2 cellular contexts compared by ENCODE assay signal in genomic region chr13:57672168-57672567, GRCh38.
TF ChIP-seq lines count a peak whose summit lies in the region.

No MANE protein-coding gene starts in this region.

TF ChIP-seq in GM23338, 12 proteins besides CTCF, POLR2A, EP300 and RAD21:
- TF ChIP-seq CREB1 (CRISPR knock-in tag; IDR thresholded peaks at IDR 0.05; ENCODE audit: low read depth) (no peak), REST (IDR thresholded peaks at IDR 0.05; ENCODE audit: unreplicated experiment) (no peak), JUNB (IDR thresholded peaks at IDR 0.05; ENCODE audit: unreplicated experiment) (no peak), EZH2phosphoT487 (IDR thresholded peaks at IDR 0.05; ENCODE audit: unreplicated experiment) (no peak), POLR2AphosphoS5 (IDR thresholded peaks at IDR 0.05; ENCODE audit: low read depth) (no peak), STAT1 (IDR thresholded peaks at IDR 0.05; ENCODE audit: unreplicated experiment) (no peak), ZNF331 (CRISPR knock-in tag; IDR thresholded peaks at IDR 0.05; ENCODE audit: low read depth) (no peak), NANOG (IDR thresholded peaks at IDR 0.05; ENCODE audit: borderline replicate concordance) (no peak), ETS1 (IDR thresholded peaks at IDR 0.05) (no peak)

TF ChIP-seq in GM12878, 131 proteins besides CTCF, POLR2A, EP300 and RAD21:
- TF ChIP-seq BHLHE40 (IDR thresholded peaks at IDR 0.05; ENCODE audit: borderline replicate concordance in 1 of 2, low read depth in 2 of 2, low read length in 1 of 2) (peak in 1 of 2 experiments; percentile 46; a peak in 1 of 4 replicates), CHD2 (IDR thresholded peaks at IDR 0.05; ENCODE audit: borderline replicate concordance, low read depth, low read length) (no peak), EZH2 (IDR thresholded peaks at IDR 0.05; ENCODE audit: borderline replicate concordance, control insufficient read depth, low read depth, low read length) (no peak), MTA2 (IDR thresholded peaks at IDR 0.05; ENCODE audit: low read depth) (peak; percentile 40; the same call in 1 of the 2 replicates)
- TF ChIP-seq, protein P1, sequence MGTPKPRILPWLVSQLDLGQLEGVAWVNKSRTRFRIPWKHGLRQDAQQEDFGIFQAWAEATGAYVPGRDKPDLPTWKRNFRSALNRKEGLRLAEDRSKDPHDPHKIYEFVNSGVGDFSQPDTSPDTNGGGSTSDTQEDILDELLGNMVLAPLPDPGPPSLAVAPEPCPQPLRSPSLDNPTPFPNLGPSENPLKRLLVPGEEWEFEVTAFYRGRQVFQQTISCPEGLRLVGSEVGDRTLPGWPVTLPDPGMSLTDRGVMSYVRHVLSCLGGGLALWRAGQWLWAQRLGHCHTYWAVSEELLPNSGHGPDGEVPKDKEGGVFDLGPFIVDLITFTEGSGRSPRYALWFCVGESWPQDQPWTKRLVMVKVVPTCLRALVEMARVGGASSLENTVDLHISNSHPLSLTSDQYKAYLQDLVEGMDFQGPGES (IDR thresholded peaks at IDR 0.05), result no peak
